1 cellular context compared by ENCODE assay signal in the genomic region with DNA sequence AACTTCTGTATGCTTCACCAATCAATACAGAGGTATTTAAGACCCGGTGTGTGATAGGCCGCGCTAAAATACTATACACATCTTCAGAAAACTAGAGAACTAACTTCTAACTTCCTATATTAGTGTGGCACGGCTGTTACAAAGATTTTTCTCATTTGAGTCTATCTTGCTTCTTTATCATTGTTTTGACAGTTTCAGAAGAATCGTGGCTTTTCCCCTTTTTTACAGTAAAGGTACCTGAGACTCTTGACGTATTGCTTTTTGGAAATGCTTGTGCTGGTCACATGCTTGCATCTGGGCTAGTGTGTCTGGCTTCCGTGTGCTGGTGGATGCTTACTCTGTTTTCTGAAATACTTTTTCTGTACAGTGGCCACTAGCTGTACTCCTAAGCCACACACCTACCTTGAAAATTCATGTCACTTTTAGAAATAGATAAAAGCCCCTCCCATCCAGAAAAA.
TF ChIP-seq lines count a peak whose summit lies in the region.

No MANE protein-coding gene starts in this region.

TF ChIP-seq in WTC11, 78 proteins besides CTCF, POLR2A, EP300 and RAD21 (continued from another document):
- TF ChIP-seq, protein P1, sequence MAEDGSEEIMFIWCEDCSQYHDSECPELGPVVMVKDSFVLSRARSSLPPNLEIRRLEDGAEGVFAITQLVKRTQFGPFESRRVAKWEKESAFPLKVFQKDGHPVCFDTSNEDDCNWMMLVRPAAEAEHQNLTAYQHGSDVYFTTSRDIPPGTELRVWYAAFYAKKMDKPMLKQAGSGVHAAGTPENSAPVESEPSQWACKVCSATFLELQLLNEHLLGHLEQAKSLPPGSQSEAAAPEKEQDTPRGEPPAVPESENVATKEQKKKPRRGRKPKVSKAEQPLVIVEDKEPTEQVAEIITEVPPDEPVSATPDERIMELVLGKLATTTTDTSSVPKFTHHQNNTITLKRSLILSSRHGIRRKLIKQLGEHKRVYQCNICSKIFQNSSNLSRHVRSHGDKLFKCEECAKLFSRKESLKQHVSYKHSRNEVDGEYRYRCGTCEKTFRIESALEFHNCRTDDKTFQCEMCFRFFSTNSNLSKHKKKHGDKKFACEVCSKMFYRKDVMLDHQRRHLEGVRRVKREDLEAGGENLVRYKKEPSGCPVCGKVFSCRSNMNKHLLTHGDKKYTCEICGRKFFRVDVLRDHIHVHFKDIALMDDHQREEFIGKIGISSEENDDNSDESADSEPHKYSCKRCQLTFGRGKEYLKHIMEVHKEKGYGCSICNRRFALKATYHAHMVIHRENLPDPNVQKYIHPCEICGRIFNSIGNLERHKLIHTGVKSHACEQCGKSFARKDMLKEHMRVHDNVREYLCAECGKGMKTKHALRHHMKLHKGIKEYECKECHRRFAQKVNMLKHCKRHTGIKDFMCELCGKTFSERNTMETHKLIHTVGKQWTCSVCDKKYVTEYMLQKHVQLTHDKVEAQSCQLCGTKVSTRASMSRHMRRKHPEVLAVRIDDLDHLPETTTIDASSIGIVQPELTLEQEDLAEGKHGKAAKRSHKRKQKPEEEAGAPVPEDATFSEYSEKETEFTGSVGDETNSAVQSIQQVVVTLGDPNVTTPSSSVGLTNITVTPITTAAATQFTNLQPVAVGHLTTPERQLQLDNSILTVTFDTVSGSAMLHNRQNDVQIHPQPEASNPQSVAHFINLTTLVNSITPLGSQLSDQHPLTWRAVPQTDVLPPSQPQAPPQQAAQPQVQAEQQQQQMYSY (CRISPR knock-in tag; IDR thresholded peaks at IDR 0.05), result no peak
- TF ChIP-seq RELA (CRISPR knock-in tag; IDR thresholded peaks at IDR 0.05; ENCODE audit: borderline replicate concordance) (no peak), CREM (CRISPR knock-in tag; IDR thresholded peaks at IDR 0.05) (no peak), ZNF317 (CRISPR knock-in tag; IDR thresholded peaks at IDR 0.05; ENCODE audit: borderline replicate concordance, low read depth) (no peak)
- TF ChIP-seq, protein P2, sequence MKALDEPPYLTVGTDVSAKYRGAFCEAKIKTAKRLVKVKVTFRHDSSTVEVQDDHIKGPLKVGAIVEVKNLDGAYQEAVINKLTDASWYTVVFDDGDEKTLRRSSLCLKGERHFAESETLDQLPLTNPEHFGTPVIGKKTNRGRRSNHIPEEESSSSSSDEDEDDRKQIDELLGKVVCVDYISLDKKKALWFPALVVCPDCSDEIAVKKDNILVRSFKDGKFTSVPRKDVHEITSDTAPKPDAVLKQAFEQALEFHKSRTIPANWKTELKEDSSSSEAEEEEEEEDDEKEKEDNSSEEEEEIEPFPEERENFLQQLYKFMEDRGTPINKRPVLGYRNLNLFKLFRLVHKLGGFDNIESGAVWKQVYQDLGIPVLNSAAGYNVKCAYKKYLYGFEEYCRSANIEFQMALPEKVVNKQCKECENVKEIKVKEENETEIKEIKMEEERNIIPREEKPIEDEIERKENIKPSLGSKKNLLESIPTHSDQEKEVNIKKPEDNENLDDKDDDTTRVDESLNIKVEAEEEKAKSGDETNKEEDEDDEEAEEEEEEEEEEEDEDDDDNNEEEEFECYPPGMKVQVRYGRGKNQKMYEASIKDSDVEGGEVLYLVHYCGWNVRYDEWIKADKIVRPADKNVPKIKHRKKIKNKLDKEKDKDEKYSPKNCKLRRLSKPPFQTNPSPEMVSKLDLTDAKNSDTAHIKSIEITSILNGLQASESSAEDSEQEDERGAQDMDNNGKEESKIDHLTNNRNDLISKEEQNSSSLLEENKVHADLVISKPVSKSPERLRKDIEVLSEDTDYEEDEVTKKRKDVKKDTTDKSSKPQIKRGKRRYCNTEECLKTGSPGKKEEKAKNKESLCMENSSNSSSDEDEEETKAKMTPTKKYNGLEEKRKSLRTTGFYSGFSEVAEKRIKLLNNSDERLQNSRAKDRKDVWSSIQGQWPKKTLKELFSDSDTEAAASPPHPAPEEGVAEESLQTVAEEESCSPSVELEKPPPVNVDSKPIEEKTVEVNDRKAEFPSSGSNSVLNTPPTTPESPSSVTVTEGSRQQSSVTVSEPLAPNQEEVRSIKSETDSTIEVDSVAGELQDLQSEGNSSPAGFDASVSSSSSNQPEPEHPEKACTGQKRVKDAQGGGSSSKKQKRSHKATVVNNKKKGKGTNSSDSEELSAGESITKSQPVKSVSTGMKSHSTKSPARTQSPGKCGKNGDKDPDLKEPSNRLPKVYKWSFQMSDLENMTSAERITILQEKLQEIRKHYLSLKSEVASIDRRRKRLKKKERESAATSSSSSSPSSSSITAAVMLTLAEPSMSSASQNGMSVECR (CRISPR knock-in tag; IDR thresholded peaks at IDR 0.05; ENCODE audit: borderline replicate concordance), result no peak
